ENCODE assay signal across 26 cellular contexts in genomic region chr1:45477646-45478045, GRCh38.
"Had no signal": no experiment of that assay in that cellular context is flagged by ENCODE, and none has a peak within 500 bp of the region (broad histone marks: within the 10 kb centered on the region; RNA-seq: fewer than 3 reads in every experiment).

No MANE protein-coding gene starts in this region.

- ATAC-seq: activated CD8-positive, alpha-beta T cell treated with anti-CD3 and anti-CD28 coated beads, Interleukin-2, amount 10 ng/mL, durations not matched to agents 7 days and 5 days; Panc1; Right ventricle myocardium inferior had no signal

- H3K27me3 Mint-ChIP-seq: activated naive CD4-positive, alpha-beta T cell treated with anti-CD3 and anti-CD28 coated beads, Interleukin-2, amount 50 U/mL, for 24 hours had no signal

- H3K27ac ChIP-seq: breast epithelium, coronary artery, SJCRH30, WERI-Rb-1 had no signal

- H3K9me3 Mint-ChIP-seq: activated naive CD4-positive, alpha-beta T cell treated with anti-CD3 and anti-CD28 coated beads, Interleukin-2, amount 50 U/mL, for 24 hours had no signal

- H3K27ac Mint-ChIP-seq: activated CD8-positive, alpha-beta T cell treated with anti-CD3 and anti-CD28 coated beads, Interleukin-2, amount 10 ng/mL, durations not matched to agents 7 days and 5 days; activated naive CD4-positive, alpha-beta T cell treated with anti-CD3 and anti-CD28 coated beads, Interleukin-2, amount 50 U/mL, for 24 hours had no signal

- H3K27me3 ChIP-seq: breast epithelium, SJCRH30 had no signal

- H3K9me3 ChIP-seq: breast epithelium, SJCRH30, SK-N-SH had no signal

- H3K36me3 ChIP-seq: breast epithelium, SJCRH30, WERI-Rb-1 had no signal

- H3K4me3 Mint-ChIP-seq: activated CD8-positive, alpha-beta T cell treated with anti-CD3 and anti-CD28 coated beads, Interleukin-2, amount 10 ng/mL, durations not matched to agents 7 days and 5 days; activated naive CD4-positive, alpha-beta T cell treated with anti-CD3 and anti-CD28 coated beads, Interleukin-2, amount 50 U/mL, for 24 hours had no signal

- DNase-seq: activated CD4-positive, alpha-beta T cell treated with anti-CD3 and anti-CD28 coated beads for 48 hours; activated CD4-positive, alpha-beta T cell treated with anti-CD3 and anti-CD28 coated beads, Interleukin-2, amount 50 U/mL, for 4 hours; activated CD4-positive, CD25-positive, alpha-beta regulatory T cell treated with anti-CD3 and anti-CD28 coated beads, Interleukin-2, amount 50 U/mL, for 72 hours; activated CD8-positive, alpha-beta memory T cell treated with anti-CD3 and anti-CD28 coated beads, Interleukin-2, amount 50 U/mL, for 48 hours; activated CD8-positive, alpha-beta T cell treated with anti-CD3 and anti-CD28 coated beads, Interleukin-2, amount 10 ng/mL, durations not matched to agents 7 days and 5 days; activated T-cell treated with anti-CD3 and anti-CD28 coated beads, Interleukin-2, amount 50 U/mL, for 1 hour; aorta; caudate nucleus; KG1; MV-4-11; NCI-H1092 treated with DMSO at 0.1 percent for 48 hours; NCI-H1930; NCI-H510A; NCI-H526 treated with DMSO at 0.1 percent for 48 hours; NK-92 treated with Interleukin-12 subunit alpha and Interleukin-12 subunit beta, amount 100 ng/mL, for 24 hours; OCI-M1; RPMI8226; SJCRH30; SK-N-SH; T-helper 1 cell; WERI-Rb-1 had no signal

- H3K4me1 ChIP-seq: breast epithelium, SJCRH30 had no signal

- H3K4me3 ChIP-seq: breast epithelium, coronary artery, SJCRH30 had no signal
